Comparison of ENCODE assay signal across 28 cellular contexts in genomic region chr11:117878939-117879475, GRCh38. TPM values are rescaled to one million over a fixed set of nuclear protein-coding genes. Genes with fewer than 3 reads are reported as not detected.
"Had no signal": no experiment of that assay in that cellular context is flagged by ENCODE, and none has a peak within 500 bp of the region (broad histone marks: within the 10 kb centered on the region; RNA-seq: fewer than 3 reads in every experiment).

No MANE protein-coding gene starts in this region.

- H3K36me3 Mint-ChIP-seq: activated CD4-positive, alpha-beta memory T cell treated with anti-CD3 and anti-CD28 coated beads for 36 hours; T-cell had no signal

- H3K9me3 ChIP-seq: ascending aorta, body of pancreas had no signal

- H3K36me3 ChIP-seq: ascending aorta had no signal

- H3K4me3 Mint-ChIP-seq: activated CD4-positive, alpha-beta memory T cell treated with anti-CD3 and anti-CD28 coated beads for 36 hours; activated CD4-positive, alpha-beta T cell treated with anti-CD3 and anti-CD28 coated beads, Interleukin-2, amount 10 ng/mL, durations not matched to agents 7 days and 5 days; activated naive CD4-positive, alpha-beta T cell treated with anti-CD3 and anti-CD28 coated beads, Interleukin-2, amount 50 U/mL, for 24 hours; activated naive CD8-positive, alpha-beta T cell treated with anti-CD3 and anti-CD28 coated beads, Interleukin-2, amount 50 U/mL, for 24 hours; activated T-cell treated with anti-CD3 and anti-CD28 coated beads, Interleukin-2, amount 50 U/mL, for 72 hours; T-cell had no signal

- H3K27ac Mint-ChIP-seq: activated CD4-positive, alpha-beta memory T cell treated with anti-CD3 and anti-CD28 coated beads for 36 hours; activated CD4-positive, alpha-beta T cell treated with anti-CD3 and anti-CD28 coated beads, Interleukin-2, amount 10 ng/mL, durations not matched to agents 7 days and 5 days; activated naive CD4-positive, alpha-beta T cell treated with anti-CD3 and anti-CD28 coated beads, Interleukin-2, amount 50 U/mL, for 24 hours; activated naive CD8-positive, alpha-beta T cell treated with anti-CD3 and anti-CD28 coated beads, Interleukin-2, amount 50 U/mL, for 24 hours; activated T-cell treated with anti-CD3 and anti-CD28 coated beads, Interleukin-2, amount 50 U/mL, for 72 hours; activated T-helper 2 cell treated with anti-CD3 and anti-CD28 coated beads, Interferon-gamma antibody, Interleukin-2, Interleukin-4, amounts not matched to agents 10 μg/mL and 5 μg/mL and 100 μg/mL, durations not matched to agents 14 hours and 24 hours and 36 hours; T-cell had no signal

- H3K4me1 ChIP-seq: ascending aorta had no signal

- DNase-seq: activated CD4-positive, alpha-beta memory T cell treated with anti-CD3 and anti-CD28 coated beads for 36 hours; activated CD4-positive, alpha-beta T cell treated with anti-CD3 and anti-CD28 coated beads, Interleukin-2, amount 10 ng/mL, durations not matched to agents 7 days and 5 days; activated CD4-positive, CD25-positive, alpha-beta regulatory T cell; activated naive CD8-positive, alpha-beta T cell treated with anti-CD3 and anti-CD28 coated beads, Interleukin-2, amount 50 U/mL, for 24 hours; activated T-cell treated with anti-CD3 and anti-CD28 coated beads, Interleukin-2, amount 50 U/mL, for 72 hours; amniotic stem cell; body of pancreas; IMR-90; Kasumi-1; KBM-7; NCI-H1048; NCI-H146; NCI-H187 treated with DMSO at 0.1 percent for 48 hours; NCI-H2081 treated with DMSO at 0.1 percent for 48 hours; NCI-H2171; NCI-H2227 treated with DMSO at 0.1 percent for 48 hours; NCI-H446 treated with DMSO at 0.1 percent for 48 hours; NCI-H82; SIG-M5; T-cell had no signal

- H3K27ac ChIP-seq: ascending aorta, body of pancreas, SK-N-MC, VCaP had no signal

- H3K4me3 ChIP-seq: ascending aorta, body of pancreas, SK-N-MC had no signal

- H3K9me3 Mint-ChIP-seq: activated CD4-positive, alpha-beta memory T cell treated with anti-CD3 and anti-CD28 coated beads for 36 hours; activated CD4-positive, alpha-beta T cell treated with anti-CD3 and anti-CD28 coated beads, Interleukin-2, amount 10 ng/mL, durations not matched to agents 7 days and 5 days; activated naive CD4-positive, alpha-beta T cell treated with anti-CD3 and anti-CD28 coated beads, Interleukin-2, amount 50 U/mL, for 24 hours; activated naive CD8-positive, alpha-beta T cell treated with anti-CD3 and anti-CD28 coated beads, Interleukin-2, amount 50 U/mL, for 24 hours; activated T-cell treated with anti-CD3 and anti-CD28 coated beads, Interleukin-2, amount 50 U/mL, for 72 hours; activated T-helper 2 cell treated with anti-CD3 and anti-CD28 coated beads, Interferon-gamma antibody, Interleukin-2, Interleukin-4, amounts not matched to agents 10 μg/mL and 5 μg/mL and 100 μg/mL, durations not matched to agents 14 hours and 24 hours and 36 hours; T-cell had no signal

RNA-seq across cellular contexts. Expression of gene FXYD6, which starts 2.5 kb away (rescaled TPM):
- total RNA-seq: activated CD4-positive, alpha-beta T cell treated with anti-CD3 and anti-CD28 coated beads, Interleukin-2, amount 10 ng/mL, durations not matched to agents 7 days and 5 days; IMR-90; OCI-LY7; T-helper 2 cell treated with Interferon-gamma antibody and Interleukin-4, amounts not matched to agents 100 ng/mL and 5 ng/mL, for 36 hours had no signal

RNA-seq across cellular contexts. Expression of gene TMPRSS13, which starts 50.2 kb away (rescaled TPM):
- total RNA-seq: ascending aorta, IMR-90, RPMI7951 had no signal

RNA-seq across cellular contexts. Expression of gene FXYD2, which starts 54.5 kb away (rescaled TPM):
- total RNA-seq: activated CD4-positive, alpha-beta memory T cell treated with anti-CD3 and anti-CD28 coated beads for 36 hours; ascending aorta; IMR-90; OCI-LY7; RPMI7951 had no signal
